8 cellular contexts compared by ENCODE assay signal in genomic region chr18:25561923-25562322, GRCh38.
DNase-seq lines count a peak whose midpoint lies in the region; ATAC-seq and TF ChIP-seq lines count a peak whose summit lies in the region.

No MANE protein-coding gene starts in this region.

- H3K9me3 Mint-ChIP-seq in activated T-cell treated with anti-CD3 and anti-CD28 coated beads, Interleukin-2, amount 50 U/mL, for 24 hours = no peaks in the 10 kb centered on the region

- TF ChIP-seq CTCF in GM10266 (IDR thresholded peaks at IDR 0.05; ENCODE audit: control insufficient read depth, insufficient read depth, low read depth, missing control alignments) (peak; percentile 28), fibroblast of pulmonary artery (IDR thresholded peaks at IDR 0.05; ENCODE audit: low read length, missing control alignments) (peak; percentile 25)

- no peaks in the 10 kb centered on the region for H3K27me3 Mint-ChIP-seq in activated T-cell treated with anti-CD3 and anti-CD28 coated beads, Interleukin-2, amount 50 U/mL, for 24 hours

- in situ Hi-C loops in ACHN (cut with HindIII; ENCODE audit: low pct_ligation_motif_present, low pct_unique_long_range_greater_than_20kb, low sequenced_read_pairs) = no loop called here

- no peak overlapping the region for H3K4me3 ChIP-seq in fibroblast of pulmonary artery (replicated peaks; ENCODE audit: low read depth, low read length)

- DNase-seq in ACHN (peak; percentile 35), GM10266 (ENCODE audit: extremely low spot score) (no peak), OCI-M1 (lab: John Stamatoyannopoulos, UW) (peak; percentile 76), fibroblast of pulmonary artery (ENCODE audit: low read depth) (peak; percentile 26), LoVo (ENCODE audit: low spot score) (no peak)
- DNase-seq in activated T-cell treated with anti-CD3 and anti-CD28 coated beads, Interleukin-2, amount 50 U/mL, for 24 hours = no peak

- no peak overlapping the region for H3K27ac Mint-ChIP-seq in activated T-cell treated with anti-CD3 and anti-CD28 coated beads, Interleukin-2, amount 50 U/mL, for 24 hours

- ATAC-seq in GM19395 (IDR thresholded peaks at IDR 0.05; ENCODE audit: unreplicated experiment) (no peak), HG02981 (IDR thresholded peaks at IDR 0.05; ENCODE audit: unreplicated experiment) (no peak)

- H3K36me3 Mint-ChIP-seq in activated T-cell treated with anti-CD3 and anti-CD28 coated beads, Interleukin-2, amount 50 U/mL, for 24 hours (ENCODE audit: low read depth) = no peaks in the 10 kb centered on the region

- no peaks in the 10 kb centered on the region for H3K4me1 Mint-ChIP-seq in activated T-cell treated with anti-CD3 and anti-CD28 coated beads, Interleukin-2, amount 50 U/mL, for 24 hours (ENCODE audit: low read depth)

- H3K4me3 Mint-ChIP-seq in activated T-cell treated with anti-CD3 and anti-CD28 coated beads, Interleukin-2, amount 50 U/mL, for 24 hours = no peak overlapping the region

Comparison
In these comparisons a context has a peak if more than half of its experiments do, and no peak if none do; other contexts are left out.
1. DNase-seq: peak in ACHN (single experiment), OCI-M1 (single experiment) and fibroblast of pulmonary artery (single experiment); none in GM10266 (single experiment), activated T-cell treated with anti-CD3 and anti-CD28 coated beads, Interleukin-2, amount 50 U/mL, for 24 hours (single experiment) and LoVo (single experiment).